9 cellular contexts compared by ENCODE assay signal in the genomic region with DNA sequence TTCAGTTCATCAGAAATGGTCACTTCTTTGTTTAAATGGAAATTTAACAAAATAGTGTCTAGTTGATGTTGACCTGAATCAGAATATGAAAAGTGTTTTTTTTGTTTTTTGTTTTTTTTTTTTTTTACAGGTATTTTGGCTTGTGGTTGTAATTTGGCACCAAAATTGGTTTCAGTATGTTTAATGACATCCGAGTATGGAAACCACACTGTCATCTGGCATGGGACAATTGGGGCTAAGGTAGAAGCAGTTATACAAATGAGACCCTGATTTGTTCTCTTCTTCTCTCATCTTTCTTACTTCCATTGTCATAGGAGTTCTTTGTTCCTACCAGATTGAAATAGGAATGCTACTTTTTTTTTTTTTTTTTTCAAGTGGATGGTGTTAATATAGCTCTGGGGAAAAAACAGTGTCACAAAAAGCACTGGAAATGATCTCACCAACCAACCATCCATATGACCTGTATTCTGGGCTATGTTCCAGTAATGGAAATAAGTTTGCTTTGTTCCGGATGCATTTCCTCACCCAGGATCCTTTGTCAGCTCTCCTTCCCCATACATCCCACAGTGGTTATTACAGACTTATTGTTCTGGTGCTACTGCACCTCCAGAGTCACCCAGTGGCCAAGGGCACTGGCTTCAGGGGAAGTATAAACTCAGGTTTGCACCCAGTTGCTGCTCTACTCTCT.
DNase-seq lines count a peak whose midpoint lies in the region; ATAC-seq and TF ChIP-seq lines count a peak whose summit lies in the region.
"Had no signal": no experiment of that assay in that cellular context is flagged by ENCODE, and none has a peak within 500 bp of the region (broad histone marks: within the 10 kb centered on the region; RNA-seq: fewer than 3 reads in every experiment).

No MANE protein-coding gene starts in this region.

- no peaks in the 10 kb centered on the region for H3K4me1 ChIP-seq in OCI-LY7 (ENCODE audit: insufficient read depth, low read length, poor library complexity, severe bottlenecking)

- TF ChIP-seq CTCF in fibroblast of villous mesenchyme (IDR thresholded peaks at IDR 0.05; ENCODE audit: insufficient read depth, low read depth, low read length) (no peak), CD14-positive monocyte (IDR thresholded peaks at IDR 0.05) (no peak), OCI-LY7 (conservative IDR thresholded peaks at IDR 0.05; ENCODE audit: low read length) (no peak)

- CTCF ChIA-PET in OCI-LY7 (lab: Charles Lee; ENCODE audit: unreplicated experiment) = no interaction called here

- no peak overlapping the region for H3K27ac Mint-ChIP-seq in CD14-positive monocyte

- no peaks in the 10 kb centered on the region for H3K9me2 ChIP-seq in OCI-LY7 (ENCODE audit: insufficient read depth, low read length)

- H3K27me3 Mint-ChIP-seq in CD14-positive monocyte (ENCODE audit: low read depth in 3 of 3) = peaks cover 0 to 49% (median 2%) of the 10 kb centered on the region in 3 donors

- intact Hi-C loops in CD14-positive monocyte (cut with micrococcal nuclease) = no loop called here
- intact Hi-C loops in OCI-LY7 (cut with micrococcal nuclease; ENCODE audit: unreplicated experiment) = loop anchor here (10.0 kb wide), 2 partner anchors 59 to 279 kb away; no protein-coding TSS in a partner anchor

- no peaks in the 10 kb centered on the region for H3K9me3 ChIP-seq in OCI-LY7 (ENCODE audit: low read length)

- no peaks in the 10 kb centered on the region for H3K36me3 ChIP-seq in OCI-LY7 (ENCODE audit: insufficient read depth, low read length)

- no peak overlapping the region for H3K27ac ChIP-seq in OCI-LY7 (ENCODE audit: low read depth, low read length, poor library complexity, severe bottlenecking)

- no peaks in the 10 kb centered on the region for H3K79me2 ChIP-seq in OCI-LY7 (ENCODE audit: insufficient read depth, low read depth, low read length)

- BruUV-seq in OCI-LY7 (replicated peaks; lab: Mats Ljungman, UMichigan) = no TSS peak

- H3K36me3 Mint-ChIP-seq in CD14-positive monocyte = no peaks in the 10 kb centered on the region

- H3K4me3 ChIP-seq in fibroblast of villous mesenchyme (ENCODE audit: low read depth, low read length) = no peak overlapping the region
- H3K4me3 ChIP-seq in skeletal muscle cell (ENCODE audit: low read depth, low read length) = no peak overlapping the region
- H3K4me3 ChIP-seq in OCI-LY7 (ENCODE audit: low read depth, low read length, poor library complexity, severe bottlenecking) = no peak overlapping the region

- H3K4me1 Mint-ChIP-seq in CD14-positive monocyte = peaks cover 1% of the 10 kb centered on the region

- H2AFZ ChIP-seq in OCI-LY7 (ENCODE audit: low read length) = no peak overlapping the region

- POLR2A ChIA-PET in OCI-LY7 (lab: Charles Lee) = interaction anchor here (0.6 to 0.7 kb wide), 2 partner anchors 29 to 115 kb away, joined by 3 to 5 read pairs; no protein-coding TSS in a partner anchor

- no peak for ATAC-seq in HG03439 (IDR thresholded peaks at IDR 0.05; ENCODE audit: unreplicated experiment)

- peaks cover 0 to 5% (median 2%) of the 10 kb centered on the region in 7 donors for H3K9me3 Mint-ChIP-seq in CD14-positive monocyte

- no peak overlapping the region for H3K4me3 Mint-ChIP-seq in CD14-positive monocyte

- peak; percentile 88 for DNase-seq in HPDE6-E6E7 (ENCODE audit: extremely low spot score)
- DNase-seq in RKO (ENCODE audit: low spot score) = peak; percentile 82
- DNase-seq in fibroblast of villous mesenchyme (ENCODE audit: low read depth) = peak; percentile 71
- peak; percentile 78 for DNase-seq in skeletal muscle cell (ENCODE audit: low read depth)
- DNase-seq in C1 segment of cervical spinal cord (lab: John Stamatoyannopoulos, UW) = no peak
- no peak for DNase-seq in CD14-positive monocyte (ENCODE audit: low spot score)
- no peak for DNase-seq in OCI-LY7 (ENCODE audit: low spot score)
- DNase-seq: activated T-cell treated with anti-CD3 and anti-CD28 coated beads for 4 hours had no signal

- no peak overlapping the region for H3K4me2 ChIP-seq in OCI-LY7 (ENCODE audit: low read length)

- no peaks in the 10 kb centered on the region for H4K20me1 ChIP-seq in OCI-LY7 (ENCODE audit: insufficient read depth, low read length)

Comparison
In these comparisons a context has a peak if more than half of its experiments do, and no peak if none do; other contexts are left out.
1. DNase-seq: peak in HPDE6-E6E7 (single experiment), RKO (single experiment), fibroblast of villous mesenchyme (single experiment) and skeletal muscle cell (single experiment); none in C1 segment of cervical spinal cord (0 of 14), CD14-positive monocyte (single experiment) and OCI-LY7 (single experiment).